In genomic region chr7:66886152-66886551, GRCh38 we compare ENCODE assay signal across 10 cellular contexts. TPM values are rescaled to one million over a fixed set of nuclear protein-coding genes. Genes with fewer than 3 reads are reported as not detected.
DNase-seq lines count a peak whose midpoint lies in the region; ATAC-seq and TF ChIP-seq lines count a peak whose summit lies in the region.
"Had no signal": no experiment of that assay in that cellular context is flagged by ENCODE, and none has a peak within 500 bp of the region (broad histone marks: within the 10 kb centered on the region; RNA-seq: fewer than 3 reads in every experiment).

No MANE protein-coding gene starts in this region.

- no peak for DNase-seq in activated naive CD4-positive, alpha-beta T cell treated with anti-CD3 and anti-CD28 coated beads, Interleukin-2, amount 50 U/mL, for 72 hours (ENCODE audit: low spot score in 2 of 2)
- no peak for DNase-seq in activated naive CD4-positive, alpha-beta T cell treated with anti-CD3 and anti-CD28 coated beads for 36 hours
- DNase-seq in lower leg skin (ENCODE audit: low spot score in 2 of 2): no peak
- no peak for DNase-seq in effector memory CD4-positive, alpha-beta T cell
- no peak for DNase-seq in effector CD8-positive, alpha-beta T cell (lab: John Stamatoyannopoulos, UW)

- no peaks in the 10 kb centered on the region for H3K9me3 Mint-ChIP-seq in activated naive CD4-positive, alpha-beta T cell treated with anti-CD3 and anti-CD28 coated beads, Interleukin-2, amount 50 U/mL, for 72 hours
- H3K9me3 Mint-ChIP-seq in activated naive CD4-positive, alpha-beta T cell treated with anti-CD3 and anti-CD28 coated beads for 36 hours: no peaks in the 10 kb centered on the region
- H3K9me3 Mint-ChIP-seq in stimulated activated naive CD8-positive, alpha-beta T cell treated with anti-CD3 and anti-CD28 coated beads, Interleukin-15, Interleukin-2, amounts not matched to agents 100 ng/mL and 50 ng/mL, for 24 hours: no peaks in the 10 kb centered on the region

- TF ChIP-seq CTCF in lower leg skin (IDR thresholded peaks at IDR 0.05): no peak

- H3K27ac Mint-ChIP-seq in activated naive CD4-positive, alpha-beta T cell treated with anti-CD3 and anti-CD28 coated beads, Interleukin-2, amount 50 U/mL, for 72 hours: peak overlapping the region; percentile 84 to 91
- no peak overlapping the region for H3K27ac Mint-ChIP-seq in activated naive CD4-positive, alpha-beta T cell treated with anti-CD3 and anti-CD28 coated beads for 36 hours
- H3K27ac Mint-ChIP-seq in stimulated activated naive CD8-positive, alpha-beta T cell treated with anti-CD3 and anti-CD28 coated beads, Interleukin-15, Interleukin-2, amounts not matched to agents 100 ng/mL and 50 ng/mL, for 24 hours: peak overlapping the region; percentile 89

- WGBS in lower leg skin, 2 donors: 62 to 75% methylated on average over 4 of the region's 4 CpGs

- H3K36me3 Mint-ChIP-seq in activated naive CD4-positive, alpha-beta T cell treated with anti-CD3 and anti-CD28 coated beads, Interleukin-2, amount 50 U/mL, for 72 hours: peaks cover 6 to 28% of the 10 kb centered on the region in 2 donors
- H3K36me3 Mint-ChIP-seq in activated naive CD4-positive, alpha-beta T cell treated with anti-CD3 and anti-CD28 coated beads for 36 hours (ENCODE audit: low read depth): peaks cover 3% of the 10 kb centered on the region
- peaks cover 5% of the 10 kb centered on the region for H3K36me3 Mint-ChIP-seq in stimulated activated naive CD8-positive, alpha-beta T cell treated with anti-CD3 and anti-CD28 coated beads, Interleukin-15, Interleukin-2, amounts not matched to agents 100 ng/mL and 50 ng/mL, for 24 hours (ENCODE audit: low read depth)

- TF ChIP-seq POLR2A in lower leg skin (IDR thresholded peaks at IDR 0.05): no peak

- no peaks in the 10 kb centered on the region for H3K9me3 ChIP-seq in effector memory CD4-positive, alpha-beta T cell (ENCODE audit: control insufficient read depth, low read length)

- H3K4me3 ChIP-seq in lower leg skin (ENCODE audit: low read depth, poor library complexity, severe bottlenecking): no peak overlapping the region
- no peak overlapping the region for H3K4me3 ChIP-seq in effector memory CD4-positive, alpha-beta T cell (ENCODE audit: insufficient read depth, low read depth, low read length, poor library complexity, severe bottlenecking)
- H3K4me3 ChIP-seq: hepatocyte, lung had no signal

- CTCF ChIA-PET in activated naive CD4-positive, alpha-beta T cell treated with anti-CD3 and anti-CD28 coated beads for 36 hours (lab: Charles Lee): interaction anchor here (0.6 kb wide), 1 partner anchor 28 kb away, joined by 3 read pairs; no protein-coding TSS in a partner anchor

- H3K27me3 Mint-ChIP-seq in activated naive CD4-positive, alpha-beta T cell treated with anti-CD3 and anti-CD28 coated beads for 36 hours (ENCODE audit: low read depth): no peaks in the 10 kb centered on the region
- no peaks in the 10 kb centered on the region for H3K27me3 Mint-ChIP-seq in stimulated activated naive CD8-positive, alpha-beta T cell treated with anti-CD3 and anti-CD28 coated beads, Interleukin-15, Interleukin-2, amounts not matched to agents 100 ng/mL and 50 ng/mL, for 24 hours

- peak; percentile 28 to 32 for ATAC-seq in activated naive CD4-positive, alpha-beta T cell treated with anti-CD3 and anti-CD28 coated beads, Interleukin-2, amount 50 U/mL, for 72 hours
- ATAC-seq in GM21825 (IDR thresholded peaks at IDR 0.05; ENCODE audit: unreplicated experiment) (peak; percentile 82), HG03378 (IDR thresholded peaks at IDR 0.05; ENCODE audit: unreplicated experiment) (peak; percentile 80)

- no peak overlapping the region for H3K4me3 Mint-ChIP-seq in activated naive CD4-positive, alpha-beta T cell treated with anti-CD3 and anti-CD28 coated beads for 36 hours
- H3K4me3 Mint-ChIP-seq in stimulated activated naive CD8-positive, alpha-beta T cell treated with anti-CD3 and anti-CD28 coated beads, Interleukin-15, Interleukin-2, amounts not matched to agents 100 ng/mL and 50 ng/mL, for 24 hours: no peak overlapping the region

- no peaks in the 10 kb centered on the region for H3K36me3 ChIP-seq in effector memory CD4-positive, alpha-beta T cell (ENCODE audit: control insufficient read depth, insufficient read depth, low read length)

- H3K4me1 ChIP-seq in effector memory CD4-positive, alpha-beta T cell (ENCODE audit: control insufficient read depth, insufficient read depth, low read length, poor library complexity, severe bottlenecking): no peaks in the 10 kb centered on the region

- H3K27ac ChIP-seq in effector memory CD4-positive, alpha-beta T cell (ENCODE audit: insufficient read depth, low read length, poor library complexity, severe bottlenecking): no peak overlapping the region
- H3K27ac ChIP-seq: hepatocyte had no signal

- H3K27me3 ChIP-seq in effector memory CD4-positive, alpha-beta T cell (replicated peaks; ENCODE audit: control insufficient read depth, insufficient read depth, low read length, poor library complexity, severe bottlenecking): no peaks in the 10 kb centered on the region
- H3K27me3 ChIP-seq: hepatocyte had no signal

- H3K4me1 Mint-ChIP-seq in activated naive CD4-positive, alpha-beta T cell treated with anti-CD3 and anti-CD28 coated beads for 36 hours (ENCODE audit: low read depth): peaks cover 27% of the 10 kb centered on the region
- H3K4me1 Mint-ChIP-seq in stimulated activated naive CD8-positive, alpha-beta T cell treated with anti-CD3 and anti-CD28 coated beads, Interleukin-15, Interleukin-2, amounts not matched to agents 100 ng/mL and 50 ng/mL, for 24 hours (ENCODE audit: low read depth): peaks cover 45% of the 10 kb centered on the region

- intact Hi-C loops in activated naive CD4-positive, alpha-beta T cell treated with anti-CD3 and anti-CD28 coated beads for 36 hours (cut with micrococcal nuclease): loop anchor here (2.0 kb wide), 1 partner anchor 35 kb away; the partner anchor contains the start of gene TMEM248
- intact Hi-C loops in lower leg skin (cut with DNase I; ENCODE audit: low total_unique reads): no loop called here

RNA-seq across cellular contexts. Expression of gene TMEM248, which starts 34.9 kb away (rescaled TPM):
- 10 to 100 TPM; 67.4 to 81.1 TPM for total RNA-seq in activated naive CD4-positive, alpha-beta T cell treated with anti-CD3 and anti-CD28 coated beads, Interleukin-2, amount 50 U/mL, for 72 hours
- 10 to 100 TPM; 51.4 to 54.0 TPM for total RNA-seq in activated naive CD4-positive, alpha-beta T cell treated with anti-CD3 and anti-CD28 coated beads for 36 hours
- total RNA-seq in lower leg skin: 10 to 100 TPM; 55.6 to 83.9 (median 78.2) TPM

Comparison
In these comparisons a context has a peak if more than half of its experiments do, and no peak if none do; other contexts are left out.
1. ATAC-seq: peak in every context shown above with its lines; median percentile 82 in GM21825; 80 in HG03378; 30 in activated naive CD4-positive, alpha-beta T cell treated with anti-CD3 and anti-CD28 coated beads, Interleukin-2, amount 50 U/mL, for 72 hours.